8 cellular contexts compared by ENCODE assay signal in the genomic region with DNA sequence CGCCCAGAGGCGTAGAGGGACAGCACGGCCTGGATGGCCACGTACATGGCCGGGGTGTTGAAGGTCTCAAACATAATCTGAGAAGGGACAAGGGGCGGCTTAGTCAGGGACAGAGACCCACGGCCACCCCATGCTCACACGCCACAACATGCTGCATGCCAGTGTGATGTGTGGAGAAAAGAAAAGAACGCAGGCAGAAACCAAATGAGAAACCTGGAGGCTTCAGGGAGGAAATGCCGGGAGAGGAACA. TPM values are rescaled to one million over a fixed set of nuclear protein-coding genes. Genes with fewer than 3 reads are reported as not detected.
A peak's percentile ranks its signal among the peaks of the same experiment; 100 is the strongest.
DNase-seq lines count a peak whose midpoint lies in the region; ATAC-seq and TF ChIP-seq lines count a peak whose summit lies in the region.

No MANE protein-coding gene starts in this region.

- H3F3A ChIP-seq in PC-9 (ENCODE audit: insufficient read depth, low read depth): peaks cover 68% of the 10 kb centered on the region

- H3K4me1 ChIP-seq in DND-41 (ENCODE audit: insufficient read depth, low read length): peaks cover 38% of the 10 kb centered on the region
- H3K4me1 ChIP-seq in PC-9 (replicated peaks; ENCODE audit: insufficient read depth): peaks cover 12% of the 10 kb centered on the region
- peaks cover 12% of the 10 kb centered on the region for H3K4me1 ChIP-seq in ovary (ENCODE audit: insufficient read depth)

- H3K27me3 ChIP-seq in DND-41 (ENCODE audit: insufficient read depth, low read length, poor library complexity): no peaks in the 10 kb centered on the region
- no peaks in the 10 kb centered on the region for H3K27me3 ChIP-seq in PC-9 (ENCODE audit: insufficient read depth, low read depth)
- H3K27me3 ChIP-seq in ovary: no peaks in the 10 kb centered on the region

- H3K36me3 ChIP-seq in DND-41 (ENCODE audit: insufficient read depth, low read length): peaks cover 40% of the 10 kb centered on the region
- peaks cover 32% of the 10 kb centered on the region for H3K36me3 ChIP-seq in PC-9 (ENCODE audit: low read depth)
- no peaks in the 10 kb centered on the region for H3K36me3 ChIP-seq in ovary

- H4K20me1 ChIP-seq in DND-41 (ENCODE audit: insufficient read depth, low read length) (peaks cover 52% of the 10 kb centered on the region), PC-9 (ENCODE audit: insufficient read depth) (peaks cover 41% of the 10 kb centered on the region)

- intact Hi-C loops in PC-9 (cut with micrococcal nuclease; ENCODE audit: unreplicated experiment): no loop called here
- intact Hi-C loops in ovary (cut with DNase I): loop anchor here (2.0 to 5.0 kb wide), 4 partner anchors 109 to 119 kb away; a partner anchor contains a TSS

- ATAC-seq in DND-41 (ENCODE audit: insufficient read depth, low read depth): no peak
- ATAC-seq in GM19351 (IDR thresholded peaks at IDR 0.05; ENCODE audit: unreplicated experiment): no peak

- DNase-seq in DND-41: no peak
- DNase-seq in PC-9: no peak
- no peak for DNase-seq in epithelial cell of prostate (ENCODE audit: low read depth, low spot score)
- no peak for DNase-seq in ovary
- DNase-seq in NCI-H510A (lab: John Stamatoyannopoulos, UW): no peak
- no peak for DNase-seq in NCI-H146 treated with DMSO at 0.1 percent for 48 hours (lab: John Stamatoyannopoulos, UW; ENCODE audit: unreplicated experiment)
- no peak for DNase-seq in NCI-H524 treated with DMSO at 0.1 percent for 48 hours (lab: John Stamatoyannopoulos, UW)

- TF ChIP-seq POLR2A in ovary (IDR thresholded peaks at IDR 0.05): no peak

- H3K9ac ChIP-seq in DND-41 (ENCODE audit: low read depth, low read length): peak overlapping the region; percentile 99

- CTCF ChIA-PET in PC-9 (lab: Charles Lee): no interaction called here

- no peak for TF ChIP-seq EP300 in ovary (IDR thresholded peaks at IDR 0.05)

- H3K9me3 ChIP-seq in DND-41 (ENCODE audit: insufficient read depth, low read length, severe bottlenecking) (no peaks in the 10 kb centered on the region), PC-9 (ENCODE audit: insufficient read depth, low read depth) (no peaks in the 10 kb centered on the region), ovary (no peaks in the 10 kb centered on the region)

- POLR2A ChIA-PET in PC-9 (lab: Charles Lee; ENCODE audit: unreplicated experiment): interaction anchor here (0.6 kb wide), 2 partner anchors 116 to 511 kb away, joined by 4 read pairs; a partner anchor contains a TSS

- no peak overlapping the region for H2AFZ ChIP-seq in DND-41 (ENCODE audit: low read depth, low read length)
- no peak overlapping the region for H2AFZ ChIP-seq in PC-9

- H3K4me3 ChIP-seq in DND-41 (ENCODE audit: low read depth in 1 of 2, low read length in 2 of 2): peak overlapping the region; percentile 80 to 92
- peak overlapping the region; percentile 81 for H3K4me3 ChIP-seq in PC-9
- H3K4me3 ChIP-seq in ovary: peak overlapping the region; percentile 64

- peak overlapping the region; percentile 81 for H3K27ac ChIP-seq in DND-41 (ENCODE audit: low read length)
- peak overlapping the region; percentile 59 for H3K27ac ChIP-seq in PC-9
- H3K27ac ChIP-seq in epithelial cell of prostate: peak overlapping the region; percentile 100
- H3K27ac ChIP-seq in ovary: no peak overlapping the region

- no TSS peak for BruUV-seq in PC-9 (replicated peaks; lab: Mats Ljungman, UMichigan)

- no peaks in the 10 kb centered on the region for H3K9me2 ChIP-seq in PC-9 (ENCODE audit: insufficient read depth)

- 0 to 1% (median 0%) methylated on average over 10 of the region's 10 CpGs for WGBS in ovary, 3 donors

- peak overlapping the region; percentile 87 for H3K4me2 ChIP-seq in DND-41 (ENCODE audit: insufficient read depth, low read length)
- H3K4me2 ChIP-seq in PC-9: peak overlapping the region; percentile 99

- H3K79me2 ChIP-seq in DND-41 (ENCODE audit: insufficient read depth, low read length) (peaks cover 77% of the 10 kb centered on the region), PC-9 (ENCODE audit: low read depth) (peaks cover 63% of the 10 kb centered on the region)

- TF ChIP-seq CTCF in DND-41 (IDR thresholded peaks at IDR 0.05; ENCODE audit: borderline replicate concordance, extremely low read depth, low read length, poor library complexity, severe bottlenecking) (no peak), PC-9 (conservative IDR thresholded peaks at IDR 0.05) (no peak), ovary (IDR thresholded peaks at IDR 0.05) (no peak)

RNA-seq across cellular contexts. Expression of a gene that starts 1.1 kb away (rescaled TPM):
- total RNA-seq in PC-9 (2021) (3,629 and 4,502 TPM in 2 replicates), ovary (1,000 to 10,000 TPM; 3,016 to 5,681 (median 4,174) TPM)
- 1,000 to 10,000 TPM; 1,825 to 3,391 TPM for polyA plus RNA-seq in ovary

RNA-seq across cellular contexts. Expression of a gene that starts 16.7 kb away (rescaled TPM):
- total RNA-seq in PC-9 (2021): 4.3 and 11.5 TPM in 2 replicates
- 1 to 10 TPM; 1.8 to 6.4 (median 3.9) TPM for total RNA-seq in ovary
- polyA plus RNA-seq in ovary: 1 to 10 TPM in 1 of 2 donors, under 1 TPM in 1; 0.13 to 1.6 TPM

RNA-seq across cellular contexts. Expression of a gene that starts 40.7 kb away (rescaled TPM):
- total RNA-seq in PC-9 (2021): 34.0 and 43.8 TPM in 2 replicates
- 10 to 100 TPM; 14.9 to 29.1 (median 25.1) TPM for total RNA-seq in ovary
- 10 to 100 TPM in 1 of 2 donors, under 1 TPM in 1; 0.77 to 19.7 TPM for polyA plus RNA-seq in ovary

Comparison
In these comparisons a context has a peak if more than half of its experiments do, and no peak if none do; other contexts are left out.
1. H3K27ac ChIP-seq: peak in DND-41 (single experiment), PC-9 (single experiment) and epithelial cell of prostate (single experiment); none in ovary (0 of 2).
2. Peak in every context shown above with its lines, with median percentiles within 50 percentile points of each other: H3K4me3 ChIP-seq.